Comparison of ENCODE assay signal across 12 cellular contexts in the genomic region with DNA sequence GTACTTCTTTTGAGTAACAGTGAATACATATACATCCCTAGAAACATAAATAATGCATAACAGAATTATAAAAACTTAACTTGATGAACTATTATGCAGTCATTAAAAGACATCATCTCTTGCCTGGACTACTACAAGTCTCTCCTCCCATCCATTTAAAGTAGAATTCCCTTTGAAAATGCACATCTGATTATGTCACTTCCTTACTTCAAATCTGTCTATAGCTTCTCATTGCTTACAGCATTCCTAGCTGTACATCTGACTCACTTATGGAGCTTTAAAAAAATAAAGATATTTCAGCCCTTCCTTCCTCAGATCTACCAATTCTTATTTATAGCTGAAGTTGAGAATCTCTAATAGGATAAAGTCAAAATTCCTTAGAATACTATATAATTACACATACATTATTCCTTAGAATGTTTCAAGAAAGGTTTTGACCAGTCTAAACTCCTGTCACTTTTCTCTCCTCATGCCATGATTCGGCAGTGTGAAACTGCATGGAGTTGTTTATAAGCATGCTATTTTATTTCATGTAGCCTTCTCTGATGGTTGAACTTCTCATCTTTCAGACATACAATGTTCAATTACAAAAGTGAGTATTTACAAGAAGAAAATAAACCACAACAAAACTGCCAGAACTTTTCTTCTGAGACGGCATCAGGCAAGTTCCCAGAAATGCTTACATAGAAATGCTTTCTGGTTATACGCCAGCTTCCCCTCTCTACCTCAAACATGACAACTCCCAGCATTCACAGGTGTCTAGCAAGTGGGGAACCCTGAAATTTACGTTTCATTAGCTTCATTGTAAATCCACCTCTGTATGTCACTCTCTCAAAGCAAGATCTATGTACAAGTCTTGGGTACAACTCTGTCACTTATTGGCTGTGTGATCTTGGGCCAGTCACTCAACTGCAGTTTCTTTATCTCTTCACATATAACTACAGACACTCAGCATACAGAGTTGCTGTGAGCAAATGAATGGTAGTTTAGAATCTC. TPM values are rescaled to one million over a fixed set of nuclear protein-coding genes. Genes with fewer than 3 reads are reported as not detected.
DNase-seq lines count a peak whose midpoint lies in the region; ATAC-seq and TF ChIP-seq lines count a peak whose summit lies in the region.
"Had no signal": no experiment of that assay in that cellular context is flagged by ENCODE, and none has a peak within 500 bp of the region (broad histone marks: within the 10 kb centered on the region; RNA-seq: fewer than 3 reads in every experiment).

No MANE protein-coding gene starts in this region.

- H3K27me3 ChIP-seq in ACC112 (ENCODE audit: insufficient read depth, low read length) (no peaks in the 10 kb centered on the region), heart left ventricle (no peaks in the 10 kb centered on the region)

- H3K9me3 Mint-ChIP-seq in activated T-helper 17 cell treated with anti-CD3 and anti-CD28 coated beads, Interleukin-2, amount 50 U/mL, for 72 hours = peaks cover 11% of the 10 kb centered on the region

- peaks cover 23% of the 10 kb centered on the region for H3K4me1 Mint-ChIP-seq in activated T-helper 17 cell treated with anti-CD3 and anti-CD28 coated beads, Interleukin-2, amount 50 U/mL, for 72 hours

- DNase-seq in HCEC 1CT = peak; percentile 77
- peak; percentile 55 for DNase-seq in fibroblast of pulmonary artery (ENCODE audit: low read depth)
- DNase-seq in NOMO-1 (lab: John Stamatoyannopoulos, UW; ENCODE audit: unreplicated experiment in 2 of 2) = no peak
- no peak for DNase-seq in ureter (ENCODE audit: low spot score)
- no peak for DNase-seq in heart left ventricle
- DNase-seq: kidney glomerular epithelial cell; NCI-H1436; NK-92 treated with Interleukin-12 subunit alpha and Interleukin-12 subunit beta, amount 100 ng/mL, for 24 hours had no signal

- peak overlapping the region; percentile 76 for H3K27ac Mint-ChIP-seq in activated T-helper 17 cell treated with anti-CD3 and anti-CD28 coated beads, Interleukin-2, amount 50 U/mL, for 72 hours

- TF ChIP-seq CTCF in fibroblast of pulmonary artery (IDR thresholded peaks at IDR 0.05; ENCODE audit: low read length, missing control alignments) (no peak), heart left ventricle (IDR thresholded peaks at IDR 0.05) (no peak)

- H3K36me3 ChIP-seq in ACC112 (ENCODE audit: insufficient read depth, low read length) (peaks cover 9% of the 10 kb centered on the region), heart left ventricle (peaks cover 0 to 21% (median 2%) of the 10 kb centered on the region in 9 donors)

- peaks cover 37% of the 10 kb centered on the region for H3K79me2 ChIP-seq in ACC112 (ENCODE audit: control insufficient read depth, insufficient read depth, low read length, unreplicated experiment)

- H2AFZ ChIP-seq in ACC112 (ENCODE audit: low read length, unreplicated experiment) = no peak overlapping the region

- H3K36me3 Mint-ChIP-seq in activated T-helper 17 cell treated with anti-CD3 and anti-CD28 coated beads, Interleukin-2, amount 50 U/mL, for 72 hours (ENCODE audit: low read depth) = peaks cover 18% of the 10 kb centered on the region

- peak; percentile 85 for ATAC-seq in activated T-helper 17 cell treated with anti-CD3 and anti-CD28 coated beads, Interleukin-2, amount 50 U/mL, for 72 hours (replicated peaks)
- ATAC-seq in HG03469 (IDR thresholded peaks at IDR 0.05; ENCODE audit: unreplicated experiment) (no peak), heart left ventricle (no peak)

- peak overlapping the region; percentile 34 for H3K27ac ChIP-seq in ACC112 (ENCODE audit: low read depth, low read length)
- H3K27ac ChIP-seq in heart left ventricle = no peak overlapping the region
- H3K27ac ChIP-seq: C4-2B had no signal

- H3K27me3 Mint-ChIP-seq in activated T-helper 17 cell treated with anti-CD3 and anti-CD28 coated beads, Interleukin-2, amount 50 U/mL, for 72 hours = peaks cover 2% of the 10 kb centered on the region

- H3K9me3 ChIP-seq in heart left ventricle = peaks cover 0 to 48% (median 11%) of the 10 kb centered on the region in 12 donors

- intact Hi-C loops in heart left ventricle (cut with DNase I) = no loop called here

- peak overlapping the region; percentile 64 for H3K4me3 Mint-ChIP-seq in activated T-helper 17 cell treated with anti-CD3 and anti-CD28 coated beads, Interleukin-2, amount 50 U/mL, for 72 hours

- no peak for TF ChIP-seq POLR2A in heart left ventricle (IDR thresholded peaks at IDR 0.05)

- H3K4me3 ChIP-seq in ACC112 (ENCODE audit: low read depth, low read length) (no peak overlapping the region), fibroblast of pulmonary artery (replicated peaks; ENCODE audit: low read depth, low read length) (no peak overlapping the region), heart left ventricle (no peak overlapping the region)

- H3K4me1 ChIP-seq in ACC112 (ENCODE audit: control insufficient read depth, insufficient read depth, low read length, unreplicated experiment) (peaks cover 6% of the 10 kb centered on the region), heart left ventricle (peaks cover 0 to 3% (median 0%) of the 10 kb centered on the region in 12 donors)

- WGBS in heart left ventricle, 4 donors = 87 to 99% (median 97%) methylated on average over 4 of the region's 4 CpGs

RNA-seq across cellular contexts. Expression of gene HDGFL3, which starts 42.9 kb away (rescaled TPM):
- 10 to 100 TPM; 11.1 to 44.7 TPM for total RNA-seq in activated T-helper 17 cell treated with anti-CD3 and anti-CD28 coated beads, Interleukin-2, amount 50 U/mL, for 72 hours
- total RNA-seq in ureter = 68.7 TPM
- 10 to 100 TPM; 26.4 to 50.7 (median 40.1) TPM for total RNA-seq in heart left ventricle
- 10 to 100 TPM in 1 of 2 donors, 1 to 10 TPM in 1; 9.6 to 22.3 TPM for polyA plus RNA-seq in heart left ventricle

RNA-seq across cellular contexts. Expression of gene TM6SF1, which starts 57.3 kb away (rescaled TPM):
- total RNA-seq in activated T-helper 17 cell treated with anti-CD3 and anti-CD28 coated beads, Interleukin-2, amount 50 U/mL, for 72 hours = under 1 TPM; 0.54 to 0.61 TPM
- 8.7 TPM for total RNA-seq in ureter
- 1 to 10 TPM; 2.6 to 9.4 (median 4.7) TPM for total RNA-seq in heart left ventricle
- 1 to 10 TPM; 2.7 to 5.6 TPM for polyA plus RNA-seq in heart left ventricle

Comparison
In these comparisons a context has a peak if more than half of its experiments do, and no peak if none do; other contexts are left out.
1. DNase-seq: peak in HCEC 1CT (single experiment) and fibroblast of pulmonary artery (single experiment); none in NOMO-1 (0 of 2), ureter (single experiment) and heart left ventricle (0 of 5).